Comparison of ENCODE assay signal across 13 cellular contexts in the genomic region with DNA sequence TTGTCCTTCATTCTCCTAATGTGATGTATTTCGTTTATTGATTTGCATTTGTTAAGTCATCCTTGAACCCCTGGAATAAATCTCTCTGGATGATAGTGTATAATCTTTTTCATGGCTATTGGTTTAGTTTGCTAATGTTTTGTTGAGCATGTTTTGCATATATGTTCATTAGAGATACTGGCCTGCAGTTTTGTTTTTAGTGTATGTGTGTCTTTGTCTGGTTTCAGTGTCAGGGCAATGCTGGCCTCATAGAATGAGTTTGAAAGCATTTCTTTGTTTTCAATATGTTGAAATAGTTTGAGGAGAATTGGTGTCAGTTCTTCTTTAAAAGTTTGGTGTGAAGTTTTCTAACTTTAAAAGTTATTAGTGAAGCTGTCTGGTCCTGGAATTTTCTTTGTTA.
DNase-seq lines count a peak whose midpoint lies in the region; ATAC-seq lines count a peak whose summit lies in the region.
"Had no signal": no experiment of that assay in that cellular context is flagged by ENCODE, and none has a peak within 500 bp of the region (broad histone marks: within the 10 kb centered on the region; RNA-seq: fewer than 3 reads in every experiment).

No MANE protein-coding gene starts in this region.

- peaks cover 16 to 38% of the 10 kb centered on the region in 2 donors for H3K9me3 Mint-ChIP-seq in activated naive CD4-positive, alpha-beta T cell treated with anti-CD3 and anti-CD28 coated beads, Interleukin-2, amount 50 U/mL, for 72 hours

- no peak overlapping the region for H3K27ac Mint-ChIP-seq in activated naive CD4-positive, alpha-beta T cell treated with anti-CD3 and anti-CD28 coated beads, Interleukin-2, amount 50 U/mL, for 72 hours
- H3K27ac Mint-ChIP-seq: dendritic cell treated with granulocyte-macrophage colony-stimulating factor and Interleukin-4, amounts not matched to agents 40 ng/mL and 50 ng/mL, for 4 days; progenitor cell of endocrine pancreas had no signal

- ATAC-seq in GM18858 (IDR thresholded peaks at IDR 0.05; ENCODE audit: unreplicated experiment) (peak; percentile 75), GM21381 (IDR thresholded peaks at IDR 0.05; ENCODE audit: unreplicated experiment) (peak; percentile 79), HG02885 (IDR thresholded peaks at IDR 0.05; ENCODE audit: poor library complexity, unreplicated experiment) (peak; percentile 85), HG03520 (IDR thresholded peaks at IDR 0.05; ENCODE audit: unreplicated experiment) (peak; percentile 80), HG03460 (IDR thresholded peaks at IDR 0.05; ENCODE audit: unreplicated experiment) (no peak), HG03342 (IDR thresholded peaks at IDR 0.05; ENCODE audit: unreplicated experiment) (no peak)
- ATAC-seq in activated naive CD4-positive, alpha-beta T cell treated with anti-CD3 and anti-CD28 coated beads, Interleukin-2, amount 50 U/mL, for 72 hours = no peak
- ATAC-seq: SK-N-SH treated with all-trans-retinoic acid at 6 μM for 48 hours had no signal

- DNase-seq in NCI-H226 = no peak
- no peak for DNase-seq in activated naive CD4-positive, alpha-beta T cell treated with anti-CD3 and anti-CD28 coated beads, Interleukin-2, amount 50 U/mL, for 72 hours (ENCODE audit: low spot score in 2 of 2)
- DNase-seq: activated gamma-delta T cell, NCI-H1105 had no signal

- H3K36me3 Mint-ChIP-seq in activated naive CD4-positive, alpha-beta T cell treated with anti-CD3 and anti-CD28 coated beads, Interleukin-2, amount 50 U/mL, for 72 hours = peaks cover 0 to 6% of the 10 kb centered on the region in 2 donors

Comparison
In these comparisons a context has a peak if more than half of its experiments do, and no peak if none do; other contexts are left out.
1. ATAC-seq: peak in GM18858 (single experiment), GM21381 (single experiment), HG02885 (single experiment) and HG03520 (single experiment); none in HG03460 (single experiment), activated naive CD4-positive, alpha-beta T cell treated with anti-CD3 and anti-CD28 coated beads, Interleukin-2, amount 50 U/mL, for 72 hours (0 of 2) and HG03342 (single experiment).